In the genomic region with DNA sequence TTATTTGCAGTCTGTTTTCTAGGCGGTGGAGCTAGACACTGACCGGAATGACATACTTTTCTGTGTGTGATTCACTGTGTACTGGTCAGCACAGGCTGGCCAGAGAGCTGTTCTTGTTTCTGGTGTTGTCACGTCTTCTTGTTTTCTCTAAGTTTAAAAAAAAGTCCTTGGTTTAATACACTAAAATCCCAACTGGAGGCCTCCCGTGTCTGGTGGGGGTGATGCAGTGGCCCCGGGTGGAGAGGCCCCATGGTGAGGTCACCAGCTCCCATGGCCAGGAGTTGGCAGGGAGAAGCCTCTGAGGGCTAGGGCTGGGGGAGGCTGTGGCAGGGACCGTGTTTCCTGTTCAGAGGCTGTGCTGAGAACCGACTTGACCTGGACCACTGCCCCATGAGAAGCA, we compare ENCODE assay signal across 21 cellular contexts. TPM values are rescaled to one million over a fixed set of nuclear protein-coding genes. Genes with fewer than 3 reads are reported as not detected.
DNase-seq lines count a peak whose midpoint lies in the region; ATAC-seq, FAIRE-seq and TF ChIP-seq lines count a peak whose summit lies in the region.
"Had no signal": no experiment of that assay in that cellular context is flagged by ENCODE, and none has a peak within 500 bp of the region (broad histone marks: within the 10 kb centered on the region; RNA-seq: fewer than 3 reads in every experiment).

No MANE protein-coding gene starts in this region.

- H3K14ac ChIP-seq in IMR-90 (replicated peaks; ENCODE audit: low read depth, low read length) (no peak overlapping the region), H1 (ENCODE audit: insufficient read length) (no peak overlapping the region)

- CTCF ChIA-PET in IMR-90 (lab: Yijun Ruan, JAX) (no interaction called here), H1 (lab: Charles Lee; ENCODE audit: partially characterized antibody) (interaction anchor here (1.5 to 2.0 kb wide), 2 partner anchors 9 to 28 kb away, joined by 5 to 8 read pairs; no protein-coding TSS in a partner anchor)

- no peaks in the 10 kb centered on the region for H3K36me3 ChIP-seq in BLaER1
- no peaks in the 10 kb centered on the region for H3K36me3 ChIP-seq in IMR-90 (ENCODE audit: control insufficient read depth, insufficient read depth, low read length)
- H3K36me3 ChIP-seq in H1 (ENCODE audit: control insufficient read depth in 2 of 4, insufficient read depth in 4 of 4, low read length in 3 of 4), result no peaks in the 10 kb centered on the region; a peak in 1 of 8 replicates
- H3K36me3 ChIP-seq in right lobe of liver, result no peaks in the 10 kb centered on the region

- H2AK9ac ChIP-seq in IMR-90 (replicated peaks; ENCODE audit: low read depth, low read length, poor library complexity), result no peak overlapping the region

- H3K23me2 ChIP-seq in H1 (ENCODE audit: low read depth, low read length), result no peaks in the 10 kb centered on the region; the same call in 1 of the 2 replicates

- H4K5ac ChIP-seq in IMR-90 (ENCODE audit: low read depth, low read length) (no peak overlapping the region), H1 (ENCODE audit: insufficient read length, low read depth, low read length) (no peak overlapping the region)

- WGBS in IMR-90 (ENCODE audit: extremely low coverage in 2 of 2, insufficient read length in 1 of 2), 2 experiments, result no CpG with 5 or more reads among the region's 7 CpGs
- WGBS in H1 (ENCODE audit: extremely low coverage in 1 of 2, insufficient coverage in 1 of 2, insufficient read length in 1 of 2, insufficient replicate concordance in 2 of 2, low coverage in 1 of 2, low lambda C conversion rate in 2 of 2, missing lambda C conversion rate in 1 of 2), 2 experiments, result 88% methylated on average over 3 of the region's 7 CpGs; no CpG with 5 or more reads in 1 of the 2 experiments
- WGBS in right lobe of liver (ENCODE audit: insufficient coverage, low coverage, low lambda C conversion rate, missing lambda C conversion rate), result 65% methylated on average over 5 of the region's 7 CpGs

- H3K4me2 ChIP-seq in BLaER1 (peak overlapping the region; percentile 63), IMR-90 (ENCODE audit: low read depth, low read length) (no peak overlapping the region), H1 (ENCODE audit: insufficient read depth in 1 of 2, low read depth in 2 of 2, low read length in 2 of 2) (no peak overlapping the region)

- H3K79me2 ChIP-seq in H1 (ENCODE audit: control insufficient read depth in 1 of 2, insufficient read depth in 2 of 2, low read length in 2 of 2), result no peaks in the 10 kb centered on the region

- no peaks in the 10 kb centered on the region; the same call in 1 of the 2 replicates for H4K20me1 ChIP-seq in BLaER1
- H4K20me1 ChIP-seq in IMR-90 (ENCODE audit: insufficient read depth, low read length), result no peaks in the 10 kb centered on the region
- H4K20me1 ChIP-seq in H1 (replicated peaks in 1 of 2; ENCODE audit: control insufficient read depth in 1 of 2, insufficient read depth in 2 of 2, low read length in 2 of 2), result no peaks in the 10 kb centered on the region

- DNase-seq in IMR-90 (peak; percentile 2), H1 (ENCODE audit: low read depth in 1 of 2, low spot score in 2 of 2) (no peak), left kidney (ENCODE audit: low read depth, low spot score) (peak; percentile 34), right lobe of liver (no peak)
- DNase-seq: 8988T; HCEC 1CT; Karpas-422; MV-4-11; NCI-H1105 treated with DMSO at 0.1 percent for 48 hours; NCI-H2081; NCI-H2171; NCI-H345; NCI-H774; NK-92 treated with Interleukin-12 subunit alpha and Interleukin-12 subunit beta, amount 100 ng/mL, for 24 hours; SHP77 treated with DMSO at 0.1 percent for 48 hours had no signal

- no peak overlapping the region for H2BK15ac ChIP-seq in IMR-90 (ENCODE audit: low read depth, low read length)
- no peak overlapping the region for H2BK15ac ChIP-seq in H1 (ENCODE audit: low read length)

- BruUV-seq in IMR-90 (replicated peaks; lab: Mats Ljungman, UMichigan), result no TSS peak

- H3K27me3 ChIP-seq in BLaER1 (peaks cover 76% of the 10 kb centered on the region), IMR-90 (ENCODE audit: control insufficient read depth, insufficient read depth, low read length) (peaks cover 17% of the 10 kb centered on the region), H1 (replicated peaks in 1 of 4; ENCODE audit: control insufficient read depth in 3 of 4, extremely low read depth in 1 of 4, insufficient read depth in 3 of 4, low read length in 3 of 4) (no peaks in the 10 kb centered on the region), right lobe of liver (no peaks in the 10 kb centered on the region)

- no peaks in the 10 kb centered on the region for H3K9me1 ChIP-seq in IMR-90 (ENCODE audit: insufficient read depth, low read length)

- intact Hi-C loops in IMR-90 (cut with micrococcal nuclease), result no loop called here
- intact Hi-C loops in right lobe of liver (cut with DNase I), result no loop called here

- H3K56ac ChIP-seq in IMR-90 (ENCODE audit: extremely low read depth, insufficient read depth, low read length) (no peak overlapping the region), H1 (replicated peaks; ENCODE audit: insufficient read length, low read depth, low read length) (no peak overlapping the region)

- H2BK20ac ChIP-seq in IMR-90 (ENCODE audit: low read depth, low read length) (no peak overlapping the region), H1 (ENCODE audit: low read length) (no peak overlapping the region)

- H3K9me3 ChIP-seq in BLaER1 (peaks cover 2% of the 10 kb centered on the region; the same call in 1 of the 2 replicates), IMR-90 (ENCODE audit: control insufficient read depth, insufficient read depth, low read length) (no peaks in the 10 kb centered on the region), H1 (ENCODE audit: insufficient read depth in 2 of 2, low read depth in 1 of 2, low read length in 1 of 2) (no peaks in the 10 kb centered on the region), right lobe of liver (no peaks in the 10 kb centered on the region)

- H3K27ac ChIP-seq in BLaER1 (no peak overlapping the region), IMR-90 (ENCODE audit: insufficient read depth, low read length) (no peak overlapping the region), H1 (ENCODE audit: low read depth, low read length) (no peak overlapping the region), right lobe of liver (no peak overlapping the region)
- H3K27ac ChIP-seq: RWPE1, SK-N-MC had no signal

- H4K8ac ChIP-seq in IMR-90 (ENCODE audit: low read depth in 2 of 2, low read length in 2 of 2) (no peak overlapping the region), H1 (ENCODE audit: extremely low read depth, insufficient read depth, low read length) (no peak overlapping the region)

- POLR2A ChIA-PET in IMR-90 (lab: Charles Lee; ENCODE audit: unreplicated experiment) (no interaction called here), H1 (lab: Charles Lee; ENCODE audit: partially characterized antibody) (no interaction called here)

- H2BK120ac ChIP-seq in IMR-90 (ENCODE audit: low read depth, low read length) (no peak overlapping the region), H1 (replicated peaks; ENCODE audit: low read depth, low read length) (no peak overlapping the region)

- H3K9ac ChIP-seq in BLaER1, result no peak overlapping the region
- H3K9ac ChIP-seq in IMR-90 (ENCODE audit: low read depth, low read length), result no peak overlapping the region
- H3K9ac ChIP-seq in H1 (replicated peaks in 1 of 4; ENCODE audit: extremely low read depth in 1 of 4, low read depth in 3 of 4, low read length in 3 of 4), result no peak overlapping the region

- H2AK5ac ChIP-seq in IMR-90 (ENCODE audit: low read depth, low read length), result no peak overlapping the region
- H2AK5ac ChIP-seq in H1 (ENCODE audit: low read depth, low read length), result no peak overlapping the region

- FAIRE-seq in H1 (lab: Jason Lieb, UNC), result no peak
- FAIRE-seq: GM19239 had no signal

- H2BK12ac ChIP-seq in H1 (ENCODE audit: low read depth, low read length), result 0 out of 2 replicates have a peak overlapping the region, but pooled peaks have one; percentile 39

- TF ChIP-seq EP300 in H1 (IDR thresholded peaks at IDR 0.05; ENCODE audit: borderline replicate concordance in 1 of 2, low read depth in 2 of 2, low read length in 2 of 2), result no peak

- TF ChIP-seq RAD21 in IMR-90 (IDR thresholded peaks at IDR 0.05; ENCODE audit: low read length) (no peak), H1 (IDR thresholded peaks at IDR 0.05 in 1 of 2, conservative IDR thresholded peaks at IDR 0.05 in 1 of 2; ENCODE audit: low read depth in 2 of 2, low read length in 2 of 2) (no peak)

- TF ChIP-seq CTCF in IMR-90 (conservative IDR thresholded peaks at IDR 0.05; ENCODE audit: low read depth, low read length) (no peak), H1 (IDR thresholded peaks at IDR 0.05; ENCODE audit: control extremely low read depth in 1 of 3, insufficient read depth in 1 of 3, low read depth in 1 of 3, low read length in 3 of 3) (no peak), right lobe of liver (IDR thresholded peaks at IDR 0.05) (no peak)

- H3K79me1 ChIP-seq in IMR-90 (ENCODE audit: low read depth in 1 of 2, low read length in 2 of 2), result no peaks in the 10 kb centered on the region
- H3K79me1 ChIP-seq in H1 (ENCODE audit: low read depth, low read length), result no peaks in the 10 kb centered on the region

- no peak overlapping the region for H3K23ac ChIP-seq in IMR-90 (ENCODE audit: low read depth, low read length)
- no peak overlapping the region for H3K23ac ChIP-seq in H1 (ENCODE audit: insufficient read length)

- H3K4me3 ChIP-seq in BLaER1 (no peak overlapping the region), IMR-90 (ENCODE audit: insufficient read depth, low read depth, low read length) (no peak overlapping the region), H1 (ENCODE audit: extremely low read depth in 1 of 4, insufficient read depth in 2 of 4, low read depth in 3 of 4, low read length in 4 of 4) (no peak overlapping the region), right lobe of liver (no peak overlapping the region)
- H3K4me3 ChIP-seq: SK-N-MC had no signal

- H4K91ac ChIP-seq in IMR-90 (ENCODE audit: insufficient read depth, low read depth, low read length) (no peak overlapping the region), H1 (replicated peaks; ENCODE audit: insufficient read length, low read length) (no peak overlapping the region)

- in situ Hi-C loops in IMR-90 (cut with MboI; ENCODE audit: low sequenced_read_pairs), result no loop called here

- H3K18ac ChIP-seq in IMR-90 (ENCODE audit: low read depth, low read length), result no peak overlapping the region
- H3K18ac ChIP-seq in H1 (ENCODE audit: extremely low read depth, low read length), result no peak overlapping the region

- H2AFZ ChIP-seq in IMR-90 (replicated peaks; ENCODE audit: low read length, poor library complexity) (no peak overlapping the region), H1 (ENCODE audit: low read length) (no peak overlapping the region)

- dilution Hi-C loops in IMR-90 (cut with HindIII; ENCODE audit: low sequenced_read_pairs, unreplicated experiment), result no loop called here

- H3K4me1 ChIP-seq in BLaER1, result peaks cover 38% of the 10 kb centered on the region
- no peaks in the 10 kb centered on the region for H3K4me1 ChIP-seq in IMR-90 (ENCODE audit: control insufficient read depth, insufficient read depth, low read length)
- peaks cover 2 to 6% (median 4%) of the 10 kb centered on the region in 4 experiments; a peak in 4 of 7 replicates for H3K4me1 ChIP-seq in H1 (replicated peaks in 1 of 4; ENCODE audit: control insufficient read depth in 3 of 4, insufficient read depth in 4 of 4, low read length in 3 of 4)
- H3K4me1 ChIP-seq in right lobe of liver, result no peaks in the 10 kb centered on the region

- H3K4ac ChIP-seq in IMR-90 (ENCODE audit: low read depth, low read length) (no peak overlapping the region), H1 (replicated peaks; ENCODE audit: insufficient read length, low read depth, low read length) (no peak overlapping the region)

- H2BK5ac ChIP-seq in IMR-90 (ENCODE audit: low read depth, low read length, poor library complexity, severe bottlenecking) (no peak overlapping the region), H1 (ENCODE audit: low read depth, low read length) (no peak overlapping the region)

- TF ChIP-seq POLR2A in IMR-90 (IDR thresholded peaks at IDR 0.05; ENCODE audit: low read depth, low read length) (no peak), H1 (IDR thresholded peaks at IDR 0.05; ENCODE audit: control extremely low read depth in 1 of 2, low read depth in 2 of 2, low read length in 2 of 2) (no peak), right lobe of liver (IDR thresholded peaks at IDR 0.05) (no peak)

- ATAC-seq in IMR-90 (ENCODE audit: low read depth), result peak; percentile 27
- ATAC-seq in GM21825 (IDR thresholded peaks at IDR 0.05; ENCODE audit: unreplicated experiment), result no peak
- no peak for ATAC-seq in GM19467 (IDR thresholded peaks at IDR 0.05; ENCODE audit: unreplicated experiment)
- no peak for ATAC-seq in right lobe of liver

RNA-seq across cellular contexts. Expression of a gene that starts 3.8 kb away (rescaled TPM):
- total RNA-seq in IMR-90 (2012; rRNA removed) (under 0.01 TPM in 2 replicates), right lobe of liver (under 1 TPM; 0.06 to 0.18 (median 0.16) TPM)
- polyA plus RNA-seq in IMR-90 (2012; rRNA removed) (0.09 and 0.10 TPM in 2 replicates), H1 (2011; rRNA removed) (7.5 and 10.7 TPM in 2 replicates)
- polyA plus RNA-seq in IMR-90 (2012; cell fraction: cytosol; rRNA removed), result 0.08 and 0.11 TPM in 2 replicates
- 0.22 and 0.32 TPM in 2 replicates for polyA plus RNA-seq in IMR-90 (2012; cell fraction: nucleus; rRNA removed; ENCODE audit: low replicate concordance)
- 5.0 TPM in 2 replicates for total RNA-seq in H1 (2021; fragmentation: NEBNext Ultra II Directional; extraction: Animal tissue kit (Norgen Biotek cat#: 25700))
- polyA plus RNA-seq in H1 (2011; cell fraction: cytosol; rRNA removed), result 10.1 TPM
- 24.5 TPM for polyA plus RNA-seq in H1 (2011; cell fraction: nucleus; rRNA removed)
- 5.3 to 9.3 TPM (median 7.0 TPM) in 4 replicates for polyA plus RNA-seq in H1 (2012, experiment 1 of 2)
- polyA plus RNA-seq in H1 (2012, experiment 2 of 2), result 4.5 TPM
- 2.0 TPM for polyA plus RNA-seq in H1 (2013, experiment 1 of 2)
- 1.5 TPM for polyA plus RNA-seq in H1 (2013, experiment 2 of 2)
- 5.7 and 8.3 TPM in 2 replicates for polyA minus RNA-seq in H1 (2011; rRNA and poly(A)+ RNA removed)
- polyA minus RNA-seq in H1 (2011; cell fraction: cytosol; rRNA and poly(A)+ RNA removed), result 5.4 TPM
- 11.0 TPM for polyA minus RNA-seq in H1 (2011; cell fraction: nucleus; rRNA and poly(A)+ RNA removed)

Comparison
In these comparisons a context has a peak if more than half of its experiments do, and no peak if none do; other contexts are left out.
1. DNase-seq: peak in IMR-90 (single experiment) and left kidney (single experiment); none in H1 (0 of 2) and right lobe of liver (0 of 3).